In the genomic region with DNA sequence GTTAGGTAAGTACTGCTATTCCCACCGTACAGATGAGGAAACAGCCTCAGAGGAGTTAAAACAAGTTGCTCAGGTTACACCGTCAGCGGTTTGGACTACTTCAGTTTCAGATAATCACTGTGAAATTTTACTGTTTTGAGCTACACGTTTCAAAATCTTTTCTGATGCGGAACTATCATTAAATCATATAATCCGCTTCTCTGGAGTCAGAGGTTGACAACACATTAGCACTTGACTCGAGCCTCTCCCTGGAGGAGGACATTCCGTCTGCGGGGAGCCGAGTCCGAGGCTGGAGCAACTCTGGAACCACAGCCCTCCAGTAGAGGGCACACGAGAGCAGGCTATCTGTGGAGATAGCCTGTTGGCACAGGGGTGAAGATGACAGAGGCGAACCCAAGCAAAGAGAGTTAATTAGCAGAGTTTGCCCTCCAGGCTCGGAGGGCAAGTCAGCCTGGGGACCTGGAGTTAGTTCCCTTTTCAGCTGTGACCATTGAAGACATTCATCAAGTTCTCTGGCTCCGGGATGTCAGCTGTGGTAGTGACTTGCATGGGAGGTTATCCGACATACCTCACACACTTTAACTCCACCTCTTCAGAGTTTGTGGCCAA, we compare ENCODE assay signal across 8 cellular contexts.
DNase-seq lines count a peak whose midpoint lies in the region; ATAC-seq and TF ChIP-seq lines count a peak whose summit lies in the region.

No MANE protein-coding gene starts in this region.

- no peaks in the 10 kb centered on the region for H3K36me3 ChIP-seq in lower lobe of right lung

- no peaks in the 10 kb centered on the region for H3K9me3 ChIP-seq in lower lobe of right lung

- peak; percentile 93 for TF ChIP-seq CTCF in lower lobe of right lung (IDR thresholded peaks at IDR 0.05)

- intact Hi-C loops in lower lobe of right lung (cut with DNase I) = no loop called here

- H3K27ac ChIP-seq in lower lobe of right lung = no peak overlapping the region

- DNase-seq in AML-193 (lab: John Stamatoyannopoulos, UW) = peak; percentile 93 to 97
- DNase-seq in NCI-H524 treated with DMSO at 0.1 percent for 48 hours (lab: John Stamatoyannopoulos, UW) = peak; percentile 54
- peak; percentile 76 for DNase-seq in activated CD4-positive, alpha-beta T cell treated with anti-CD3 and anti-CD28 coated beads, Interleukin-2, amount 50 U/mL, for 1 hour
- DNase-seq in dermis blood vessel endothelial cell = peak; percentile 86
- DNase-seq in lower lobe of right lung = peak; percentile 84
- DNase-seq in stimulated activated CD8-positive, alpha-beta memory T cell treated with anti-CD3 and anti-CD28 coated beads, Interleukin-12 subunit alpha, Interleukin-12 subunit beta, amount 100 ng/mL, for 4 hours (ENCODE audit: low read depth) = peak; percentile 34

- no peaks in the 10 kb centered on the region for H3K27me3 ChIP-seq in lower lobe of right lung (ENCODE audit: low read depth)

- ATAC-seq in GM18867 (IDR thresholded peaks at IDR 0.05; ENCODE audit: unreplicated experiment) (peak; percentile 83), HG03108 (IDR thresholded peaks at IDR 0.05; ENCODE audit: unreplicated experiment) (peak; percentile 64), lower lobe of right lung (peak; percentile 85 to 90)

- peaks cover 33% of the 10 kb centered on the region for H3K4me1 ChIP-seq in lower lobe of right lung

- H3K4me3 ChIP-seq in lower lobe of right lung = no peak overlapping the region

Comparison
In these comparisons a context has a peak if more than half of its experiments do, and no peak if none do; other contexts are left out.
1. DNase-seq: peak in every context shown above with its lines; median percentile 95 in AML-193; 86 in dermis blood vessel endothelial cell; 84 in lower lobe of right lung; 76 in activated CD4-positive, alpha-beta T cell treated with anti-CD3 and anti-CD28 coated beads, Interleukin-2, amount 50 U/mL, for 1 hour; 54 in NCI-H524 treated with DMSO at 0.1 percent for 48 hours; 34 in stimulated activated CD8-positive, alpha-beta memory T cell treated with anti-CD3 and anti-CD28 coated beads, Interleukin-12 subunit alpha, Interleukin-12 subunit beta, amount 100 ng/mL, for 4 hours.